Comparison of ENCODE assay signal across 1 cellular context in the genomic region with DNA sequence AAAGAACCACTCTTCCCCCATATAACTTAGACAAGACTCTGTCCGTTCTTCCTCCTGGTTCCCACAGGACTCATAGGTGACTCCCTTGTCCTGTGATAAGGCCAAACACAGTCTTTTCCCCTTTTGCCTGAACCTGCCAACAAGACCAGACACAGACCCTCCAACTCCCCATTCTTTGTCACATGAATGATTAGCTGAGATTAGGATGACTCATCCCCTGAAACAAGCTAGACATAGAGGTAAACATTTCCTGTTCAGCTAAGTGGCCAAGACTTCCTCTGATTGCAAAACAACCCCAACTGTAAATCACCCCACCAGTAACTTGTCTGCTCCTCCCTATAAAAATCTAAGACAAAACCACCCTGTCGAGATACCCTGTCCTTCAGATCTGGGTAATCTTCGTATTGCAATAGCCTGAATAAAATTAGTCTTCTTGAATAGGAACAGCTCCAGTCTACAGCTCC.
TF ChIP-seq lines count a peak whose summit lies in the region.

No MANE protein-coding gene starts in this region.

TF ChIP-seq in HEK293, 187 proteins besides CTCF, POLR2A, EP300 and RAD21 (continued from another document and continues in another):
- TF ChIP-seq PRDM6 (tag by site-specific recombination; IDR thresholded peaks at IDR 0.05) (no peak), ZNF341 (tag by site-specific recombination; IDR thresholded peaks at IDR 0.05; ENCODE audit: low read depth) (no peak), ZNF416 (tag by site-specific recombination; IDR thresholded peaks at IDR 0.05) (no peak), IKZF3 (tag by site-specific recombination; IDR thresholded peaks at IDR 0.05) (no peak), ZNF214 (tag by site-specific recombination; IDR thresholded peaks at IDR 0.05; ENCODE audit: borderline replicate concordance) (no peak), SCRT1 (tag by site-specific recombination; IDR thresholded peaks at IDR 0.05; ENCODE audit: borderline replicate concordance) (no peak), ZNF629 (tag by site-specific recombination; IDR thresholded peaks at IDR 0.05) (no peak), PRDM4 (tag by site-specific recombination; IDR thresholded peaks at IDR 0.05) (no peak), HIC1 (tag by site-specific recombination; IDR thresholded peaks at IDR 0.05) (no peak), YY2 (tag by site-specific recombination; IDR thresholded peaks at IDR 0.05) (no peak), ZNF621 (tag by site-specific recombination; IDR thresholded peaks at IDR 0.05) (no peak), MEIS1 (CRISPR knock-in tag; IDR thresholded peaks at IDR 0.05; ENCODE audit: borderline replicate concordance) (no peak), GFI1B (tag by site-specific recombination; IDR thresholded peaks at IDR 0.05) (peak; percentile 70), ZSCAN18 (tag by site-specific recombination; IDR thresholded peaks at IDR 0.05) (no peak), ZNF518A (tag by site-specific recombination; conservative IDR thresholded peaks at IDR 0.05; ENCODE audit: low read depth) (peak; percentile 48; the same call in 1 of the 2 replicates), ZNF701 (tag by site-specific recombination; IDR thresholded peaks at IDR 0.05) (no peak), ZNF596 (tag by site-specific recombination; IDR thresholded peaks at IDR 0.05) (no peak), ZFP69B (tag by site-specific recombination; IDR thresholded peaks at IDR 0.05) (no peak), ZNF488 (tag by site-specific recombination; IDR thresholded peaks at IDR 0.05) (no peak), ZNF48 (tag by site-specific recombination; IDR thresholded peaks at IDR 0.05) (no peak), ZNF660 (tag by site-specific recombination; IDR thresholded peaks at IDR 0.05) (0 out of 2 replicates have a peak, but pooled peaks have one; percentile 43), ZNF155 (tag by site-specific recombination; IDR thresholded peaks at IDR 0.05) (no peak), ZBTB44 (tag by site-specific recombination; IDR thresholded peaks at IDR 0.05) (no peak), ZNF16 (tag by site-specific recombination; IDR thresholded peaks at IDR 0.05; ENCODE audit: low read depth) (no peak)
- TF ChIP-seq, protein P1, sequence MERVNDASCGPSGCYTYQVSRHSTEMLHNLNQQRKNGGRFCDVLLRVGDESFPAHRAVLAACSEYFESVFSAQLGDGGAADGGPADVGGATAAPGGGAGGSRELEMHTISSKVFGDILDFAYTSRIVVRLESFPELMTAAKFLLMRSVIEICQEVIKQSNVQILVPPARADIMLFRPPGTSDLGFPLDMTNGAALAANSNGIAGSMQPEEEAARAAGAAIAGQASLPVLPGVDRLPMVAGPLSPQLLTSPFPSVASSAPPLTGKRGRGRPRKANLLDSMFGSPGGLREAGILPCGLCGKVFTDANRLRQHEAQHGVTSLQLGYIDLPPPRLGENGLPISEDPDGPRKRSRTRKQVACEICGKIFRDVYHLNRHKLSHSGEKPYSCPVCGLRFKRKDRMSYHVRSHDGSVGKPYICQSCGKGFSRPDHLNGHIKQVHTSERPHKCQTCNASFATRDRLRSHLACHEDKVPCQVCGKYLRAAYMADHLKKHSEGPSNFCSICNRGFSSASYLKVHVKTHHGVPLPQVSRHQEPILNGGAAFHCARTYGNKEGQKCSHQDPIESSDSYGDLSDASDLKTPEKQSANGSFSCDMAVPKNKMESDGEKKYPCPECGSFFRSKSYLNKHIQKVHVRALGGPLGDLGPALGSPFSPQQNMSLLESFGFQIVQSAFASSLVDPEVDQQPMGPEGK (tag by site-specific recombination; IDR thresholded peaks at IDR 0.05) = no peak
- TF ChIP-seq, protein P2, sequence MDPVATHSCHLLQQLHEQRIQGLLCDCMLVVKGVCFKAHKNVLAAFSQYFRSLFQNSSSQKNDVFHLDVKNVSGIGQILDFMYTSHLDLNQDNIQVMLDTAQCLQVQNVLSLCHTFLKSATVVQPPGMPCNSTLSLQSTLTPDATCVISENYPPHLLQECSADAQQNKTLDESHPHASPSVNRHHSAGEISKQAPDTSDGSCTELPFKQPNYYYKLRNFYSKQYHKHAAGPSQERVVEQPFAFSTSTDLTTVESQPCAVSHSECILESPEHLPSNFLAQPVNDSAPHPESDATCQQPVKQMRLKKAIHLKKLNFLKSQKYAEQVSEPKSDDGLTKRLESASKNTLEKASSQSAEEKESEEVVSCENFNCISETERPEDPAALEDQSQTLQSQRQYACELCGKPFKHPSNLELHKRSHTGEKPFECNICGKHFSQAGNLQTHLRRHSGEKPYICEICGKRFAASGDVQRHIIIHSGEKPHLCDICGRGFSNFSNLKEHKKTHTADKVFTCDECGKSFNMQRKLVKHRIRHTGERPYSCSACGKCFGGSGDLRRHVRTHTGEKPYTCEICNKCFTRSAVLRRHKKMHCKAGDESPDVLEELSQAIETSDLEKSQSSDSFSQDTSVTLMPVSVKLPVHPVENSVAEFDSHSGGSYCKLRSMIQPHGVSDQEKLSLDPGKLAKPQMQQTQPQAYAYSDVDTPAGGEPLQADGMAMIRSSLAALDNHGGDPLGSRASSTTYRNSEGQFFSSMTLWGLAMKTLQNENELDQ (tag by site-specific recombination; IDR thresholded peaks at IDR 0.05; ENCODE audit: low read depth) = no peak
- TF ChIP-seq, protein P3, sequence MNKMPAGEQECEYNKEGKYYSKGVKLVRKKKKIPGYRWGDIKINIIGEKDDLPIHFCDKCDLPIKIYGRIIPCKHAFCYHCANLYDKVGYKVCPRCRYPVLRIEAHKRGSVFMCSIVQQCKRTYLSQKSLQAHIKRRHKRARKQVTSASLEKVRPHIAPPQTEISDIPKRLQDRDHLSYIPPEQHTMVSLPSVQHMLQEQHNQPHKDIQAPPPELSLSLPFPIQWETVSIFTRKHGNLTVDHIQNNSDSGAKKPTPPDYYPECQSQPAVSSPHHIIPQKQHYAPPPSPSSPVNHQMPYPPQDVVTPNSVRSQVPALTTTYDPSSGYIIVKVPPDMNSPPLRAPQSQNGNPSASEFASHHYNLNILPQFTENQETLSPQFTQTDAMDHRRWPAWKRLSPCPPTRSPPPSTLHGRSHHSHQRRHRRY (tag by site-specific recombination; IDR thresholded peaks at IDR 0.05) = no peak
- TF ChIP-seq, protein P4, sequence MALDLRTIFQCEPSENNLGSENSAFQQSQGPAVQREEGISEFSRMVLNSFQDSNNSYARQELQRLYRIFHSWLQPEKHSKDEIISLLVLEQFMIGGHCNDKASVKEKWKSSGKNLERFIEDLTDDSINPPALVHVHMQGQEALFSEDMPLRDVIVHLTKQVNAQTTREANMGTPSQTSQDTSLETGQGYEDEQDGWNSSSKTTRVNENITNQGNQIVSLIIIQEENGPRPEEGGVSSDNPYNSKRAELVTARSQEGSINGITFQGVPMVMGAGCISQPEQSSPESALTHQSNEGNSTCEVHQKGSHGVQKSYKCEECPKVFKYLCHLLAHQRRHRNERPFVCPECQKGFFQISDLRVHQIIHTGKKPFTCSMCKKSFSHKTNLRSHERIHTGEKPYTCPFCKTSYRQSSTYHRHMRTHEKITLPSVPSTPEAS (tag by site-specific recombination; IDR thresholded peaks at IDR 0.05) = no peak
